ENCODE assay signal across 8 cellular contexts in genomic region chr14:75125617-75126016, GRCh38. TPM values are rescaled to one million over a fixed set of nuclear protein-coding genes. Genes with fewer than 3 reads are reported as not detected.
DNase-seq lines count a peak whose midpoint lies in the region; ATAC-seq and TF ChIP-seq lines count a peak whose summit lies in the region.
"Had no signal": no experiment of that assay in that cellular context is flagged by ENCODE, and none has a peak within 500 bp of the region (broad histone marks: within the 10 kb centered on the region; RNA-seq: fewer than 3 reads in every experiment).

No MANE protein-coding gene starts in this region.

- in situ Hi-C loops in KBM-7 (cut with MboI; ENCODE audit: low pct_unique_long_range_greater_than_20kb, low sequenced_read_pairs): loop anchor here (25.0 kb wide), 1 partner anchor 362 kb away; no protein-coding TSS in a partner anchor

- H3K4me3 ChIP-seq in HFF-Myc (replicated peaks; ENCODE audit: low read depth, low read length) (peak overlapping the region; percentile 76), foreskin fibroblast (ENCODE audit: low read depth in 1 of 2, low read length in 2 of 2) (peak overlapping the region; percentile 66 to 79)

- H3K27me3 Mint-ChIP-seq in stimulated activated memory B cell treated with anti-CD40 and anti-IgM and Interleukin-4, amounts not matched to agents 10 μg/mL and 1 μg/mL and 100 μg/mL, for 72 hours: no peaks in the 10 kb centered on the region

- H3K36me3 Mint-ChIP-seq in stimulated activated memory B cell treated with anti-CD40 and anti-IgM and Interleukin-4, amounts not matched to agents 10 μg/mL and 1 μg/mL and 100 μg/mL, for 72 hours: peaks cover 21% of the 10 kb centered on the region

- peak overlapping the region; percentile 98 for H3K27ac Mint-ChIP-seq in stimulated activated memory B cell treated with anti-CD40 and anti-IgM and Interleukin-4, amounts not matched to agents 10 μg/mL and 1 μg/mL and 100 μg/mL, for 72 hours

- ATAC-seq in SK-N-SH treated with all-trans-retinoic acid at 6 μM for 48 hours (peak; percentile 35), GM21825 (IDR thresholded peaks at IDR 0.05; ENCODE audit: unreplicated experiment) (no peak)
- no peak for ATAC-seq in stimulated activated memory B cell treated with anti-CD40 and anti-IgM and Interleukin-4, amounts not matched to agents 10 μg/mL and 1 μg/mL and 100 μg/mL, for 72 hours

- peaks cover 46% of the 10 kb centered on the region for H3K4me1 Mint-ChIP-seq in stimulated activated memory B cell treated with anti-CD40 and anti-IgM and Interleukin-4, amounts not matched to agents 10 μg/mL and 1 μg/mL and 100 μg/mL, for 72 hours

- DNase-seq in HFF-Myc (ENCODE audit: extremely low read depth, low read depth) (peak; percentile 30), foreskin fibroblast (peak; percentile 73 to 86), KBM-7 (no peak), ureter (ENCODE audit: low spot score) (no peak)
- DNase-seq: NCI-H524 had no signal

- no peaks in the 10 kb centered on the region for H3K9me3 Mint-ChIP-seq in stimulated activated memory B cell treated with anti-CD40 and anti-IgM and Interleukin-4, amounts not matched to agents 10 μg/mL and 1 μg/mL and 100 μg/mL, for 72 hours

- TF ChIP-seq CTCF in HFF-Myc (IDR thresholded peaks at IDR 0.05; ENCODE audit: low read depth, low read length, missing control alignments) (no peak), foreskin fibroblast (IDR thresholded peaks at IDR 0.05; ENCODE audit: low read depth, low read length) (no peak)

- peak overlapping the region; percentile 92 for H3K4me3 Mint-ChIP-seq in stimulated activated memory B cell treated with anti-CD40 and anti-IgM and Interleukin-4, amounts not matched to agents 10 μg/mL and 1 μg/mL and 100 μg/mL, for 72 hours

TF ChIP-seq in SK-N-SH treated with all-trans-retinoic acid at 6 μM for 48 hours, 23 proteins besides CTCF, POLR2A, EP300 and RAD21:
- no peak for TF ChIP-seq SNAI2 (CRISPR knock-in tag; IDR thresholded peaks at IDR 0.05)
- TF ChIP-seq ZC3H10 (CRISPR knock-in tag; IDR thresholded peaks at IDR 0.05): no peak
- TF ChIP-seq, protein P1, sequence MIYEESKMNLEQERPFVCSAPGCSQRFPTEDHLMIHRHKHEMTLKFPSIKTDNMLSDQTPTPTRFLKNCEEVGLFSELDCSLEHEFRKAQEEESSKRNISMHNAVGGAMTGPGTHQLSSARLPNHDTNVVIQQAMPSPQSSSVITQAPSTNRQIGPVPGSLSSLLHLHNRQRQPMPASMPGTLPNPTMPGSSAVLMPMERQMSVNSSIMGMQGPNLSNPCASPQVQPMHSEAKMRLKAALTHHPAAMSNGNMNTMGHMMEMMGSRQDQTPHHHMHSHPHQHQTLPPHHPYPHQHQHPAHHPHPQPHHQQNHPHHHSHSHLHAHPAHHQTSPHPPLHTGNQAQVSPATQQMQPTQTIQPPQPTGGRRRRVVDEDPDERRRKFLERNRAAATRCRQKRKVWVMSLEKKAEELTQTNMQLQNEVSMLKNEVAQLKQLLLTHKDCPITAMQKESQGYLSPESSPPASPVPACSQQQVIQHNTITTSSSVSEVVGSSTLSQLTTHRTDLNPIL (CRISPR knock-in tag; IDR thresholded peaks at IDR 0.05; ENCODE audit: low read depth): no peak
- no peak for TF ChIP-seq ZFP3 (CRISPR knock-in tag; IDR thresholded peaks at IDR 0.05)
- TF ChIP-seq ARNTL (CRISPR knock-in tag; IDR thresholded peaks at IDR 0.05; ENCODE audit: borderline replicate concordance, low read depth): no peak
- TF ChIP-seq ZNF565 (CRISPR knock-in tag; conservative IDR thresholded peaks at IDR 0.05; ENCODE audit: low read depth): no peak
- no peak for TF ChIP-seq CSDC2 (CRISPR knock-in tag; IDR thresholded peaks at IDR 0.05)
- no peak for TF ChIP-seq ZFP30 (CRISPR knock-in tag; IDR thresholded peaks at IDR 0.05)
- TF ChIP-seq OSR1 (CRISPR knock-in tag; IDR thresholded peaks at IDR 0.05): no peak

RNA-seq across cellular contexts. Expression of gene NEK9, which starts 1.2 kb away (rescaled TPM):
- total RNA-seq in ureter: 89.2 TPM

RNA-seq across cellular contexts. Expression of gene TMED10, which starts 50.8 kb away (rescaled TPM):
- 394 TPM for total RNA-seq in ureter

RNA-seq across cellular contexts. Expression of gene ZC2HC1C, which starts 56.2 kb away (rescaled TPM):
- 3.0 TPM for total RNA-seq in ureter

Comparison
In these comparisons a context has a peak if more than half of its experiments do, and no peak if none do; other contexts are left out.
1. DNase-seq: peak in HFF-Myc (single experiment) and foreskin fibroblast (2 of 2); none in KBM-7 (single experiment) and ureter (single experiment).